ENCODE assay signal across 23 cellular contexts in genomic region chr17:49598918-49599317, GRCh38. TPM values are rescaled to one million over a fixed set of nuclear protein-coding genes. Genes with fewer than 3 reads are reported as not detected.
"Had no signal": no experiment of that assay in that cellular context is flagged by ENCODE, and none has a peak within 500 bp of the region (broad histone marks: within the 10 kb centered on the region; RNA-seq: fewer than 3 reads in every experiment).

No MANE protein-coding gene starts in this region.

- DNase-seq: activated CD4-positive, alpha-beta T cell treated with anti-CD3 and anti-CD28 coated beads for 4 hours; activated CD4-positive, alpha-beta T cell treated with anti-CD3 and anti-CD28 coated beads, Interleukin-2, amount 50 U/mL, for 4 hours; activated CD8-positive, alpha-beta memory T cell treated with anti-CD3 and anti-CD28 coated beads, Interleukin-2, amount 50 U/mL, for 48 hours; activated CD8-positive, alpha-beta T cell treated with anti-CD3 and anti-CD28 coated beads, Interleukin-2, amount 10 ng/mL, durations not matched to agents 7 days and 5 days; activated effector memory CD4-positive, alpha-beta T cell treated with anti-CD3 and anti-CD28 coated beads, Interleukin-2, amount 50 U/mL, for 16 hours; activated naive CD4-positive, alpha-beta T cell treated with Interleukin-2 at 50 U/mL for 16 hours; activated T-cell treated with anti-CD3 and anti-CD28 coated beads, Interleukin-2, amount 50 U/mL, for 1 hour; amygdala; KG1; NCI-H1048; NCI-H146; NCI-H187 treated with DMSO at 0.1 percent for 48 hours; NCI-H2081 treated with DMSO at 0.1 percent for 48 hours; NCI-H446; NCI-H524; SIG-M5 had no signal

- H3K4me1 Mint-ChIP-seq: IgD-negative memory B cell had no signal

- H3K4me3 Mint-ChIP-seq: activated CD8-positive, alpha-beta T cell treated with anti-CD3 and anti-CD28 coated beads, Interleukin-2, amount 10 ng/mL, durations not matched to agents 7 days and 5 days; brain; IgD-negative memory B cell had no signal

- H3K9me3 Mint-ChIP-seq: activated naive CD4-positive, alpha-beta T cell treated with anti-CD3 and anti-CD28 coated beads, Interleukin-2, amount 50 U/mL, for 72 hours; brain; IgD-negative memory B cell had no signal

- H3K27me3 Mint-ChIP-seq: brain, IgD-negative memory B cell had no signal

- ATAC-seq: activated CD4-positive, CD25-positive, alpha-beta regulatory T cell treated with anti-CD3 and anti-CD28 coated beads, Interleukin-2, amount 50 U/mL, for 24 hours; activated CD8-positive, alpha-beta T cell treated with anti-CD3 and anti-CD28 coated beads, Interleukin-2, amount 10 ng/mL, durations not matched to agents 7 days and 5 days; activated naive CD4-positive, alpha-beta T cell treated with anti-CD3 and anti-CD28 coated beads, Interleukin-2, amount 50 U/mL, for 72 hours had no signal

- H3K27ac Mint-ChIP-seq: activated CD8-positive, alpha-beta T cell treated with anti-CD3 and anti-CD28 coated beads, Interleukin-2, amount 10 ng/mL, durations not matched to agents 7 days and 5 days had no signal

RNA-seq across cellular contexts. Expression of gene NXPH3, which starts 23.2 kb away (rescaled TPM):
- total RNA-seq: activated CD8-positive, alpha-beta T cell treated with anti-CD3 and anti-CD28 coated beads, Interleukin-2, amount 10 ng/mL, durations not matched to agents 7 days and 5 days; OCI-LY7; RPMI7951; T-helper 2 cell treated with Interferon-gamma antibody and Interleukin-4, amounts not matched to agents 100 ng/mL and 5 ng/mL, for 36 hours had no signal
